ENCODE assay signal across 29 cellular contexts in the genomic region with DNA sequence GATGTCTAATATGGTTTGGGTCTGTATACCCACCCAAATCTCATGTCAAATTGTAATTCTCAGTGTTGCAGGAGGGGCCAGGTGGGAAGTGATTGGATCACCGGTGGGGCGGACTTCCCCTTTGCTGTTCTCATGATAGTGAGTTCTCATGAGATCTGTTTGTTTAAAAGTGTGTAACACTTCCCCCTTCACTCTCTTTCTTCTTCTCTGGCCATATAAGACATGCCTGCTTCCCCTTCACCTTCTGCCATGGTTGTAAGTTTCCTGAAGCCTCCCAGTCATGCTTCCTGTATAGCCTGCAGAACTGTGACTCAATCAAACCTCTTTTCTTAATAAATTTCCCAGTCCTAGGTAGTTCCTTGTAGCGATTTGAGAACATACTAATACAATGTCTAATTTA. TPM values are rescaled to one million over a fixed set of nuclear protein-coding genes. Genes with fewer than 3 reads are reported as not detected.
DNase-seq lines count a peak whose midpoint lies in the region; ATAC-seq, FAIRE-seq and TF ChIP-seq lines count a peak whose summit lies in the region.
"Had no signal": no experiment of that assay in that cellular context is flagged by ENCODE, and none has a peak within 500 bp of the region (broad histone marks: within the 10 kb centered on the region; RNA-seq: fewer than 3 reads in every experiment).

No MANE protein-coding gene starts in this region.

- H3K4me3 ChIP-seq in spleen (no peak overlapping the region), aorta (ENCODE audit: low read length in 2 of 2) (no peak overlapping the region)
- H3K4me3 ChIP-seq: heart left ventricle, right atrium auricular region, upper lobe of left lung had no signal

- FAIRE-seq in GM12891 (lab: Jason Lieb, UNC) = no peak

- 27 to 56% (median 45%) methylated on average over 3 of the region's 3 CpGs for WGBS in spleen, 5 donors
- 86 to 91% methylated on average over 3 of the region's 3 CpGs for WGBS in aorta, 2 donors

- no peak for TF ChIP-seq CTCF in chondrocyte (IDR thresholded peaks at IDR 0.05)
- no peak for TF ChIP-seq CTCF in spleen (IDR thresholded peaks at IDR 0.05 in 8 of 11, conservative IDR thresholded peaks at IDR 0.05 in 3 of 11)

- TF ChIP-seq POLR2A in GM12891 (IDR thresholded peaks at IDR 0.05; ENCODE audit: low read depth, low read length) = no peak
- no peak for TF ChIP-seq POLR2A in spleen (IDR thresholded peaks at IDR 0.05)

- H3K27ac ChIP-seq in spleen (peak overlapping the region in 4 of 8 donors; percentile 33 to 91 (median 62)), aorta (ENCODE audit: low read depth in 1 of 2, low read length in 2 of 2) (no peak overlapping the region)
- H3K27ac ChIP-seq: heart left ventricle, parathyroid adenoma, right atrium auricular region, WERI-Rb-1 had no signal

- H3K27ac Mint-ChIP-seq in chondrocyte (ENCODE audit: unreplicated experiment) = peak overlapping the region; percentile 38
- H3K27ac Mint-ChIP-seq: activated naive CD8-positive, alpha-beta T cell treated with anti-CD3 and anti-CD28 coated beads, Interleukin-2, amount 10 ng/mL, durations not matched to agents 7 days and 5 days; T-helper 2 cell treated with Interferon-gamma antibody and Interleukin-4, amounts not matched to agents 5 μg/mL and 100 μg/mL, for 36 hours had no signal

- no peaks in the 10 kb centered on the region for H3K9me3 Mint-ChIP-seq in chondrocyte (ENCODE audit: low read depth)
- H3K9me3 Mint-ChIP-seq: activated naive CD8-positive, alpha-beta T cell treated with anti-CD3 and anti-CD28 coated beads, Interleukin-2, amount 10 ng/mL, durations not matched to agents 7 days and 5 days; CD4-positive, alpha-beta memory T cell; natural killer cell treated with Interleukin-12 subunit alpha and Interleukin-12 subunit beta and Interleukin-15 and Interleukin-18, amount 100 ng/mL, for 72 hours; T-helper 2 cell treated with Interferon-gamma antibody and Interleukin-4, amounts not matched to agents 5 μg/mL and 100 μg/mL, for 36 hours had no signal

- H3K9me3 ChIP-seq in spleen = no peaks in the 10 kb centered on the region
- no peaks in the 10 kb centered on the region for H3K9me3 ChIP-seq in aorta (ENCODE audit: control insufficient read depth, low read length)
- H3K9me3 ChIP-seq: heart left ventricle, right atrium auricular region, upper lobe of left lung had no signal

- ATAC-seq in HG03342 (IDR thresholded peaks at IDR 0.05; ENCODE audit: unreplicated experiment) = no peak
- ATAC-seq in HG02870 (IDR thresholded peaks at IDR 0.05; ENCODE audit: unreplicated experiment) = no peak
- no peak for ATAC-seq in aorta (ENCODE audit: low FRiP score)
- ATAC-seq: heart left ventricle; natural killer cell treated with Interleukin-12 subunit alpha and Interleukin-12 subunit beta and Interleukin-15 and Interleukin-18, amount 100 ng/mL, for 72 hours; SK-N-SH treated with all-trans-retinoic acid at 6 μM for 48 hours had no signal

- H3K4me1 Mint-ChIP-seq in chondrocyte (ENCODE audit: low read depth) = peaks cover 3% of the 10 kb centered on the region

- H3K36me3 Mint-ChIP-seq in chondrocyte (ENCODE audit: low read depth) = peaks cover 2% of the 10 kb centered on the region
- H3K36me3 Mint-ChIP-seq: activated naive CD8-positive, alpha-beta T cell treated with anti-CD3 and anti-CD28 coated beads, Interleukin-2, amount 10 ng/mL, durations not matched to agents 7 days and 5 days; CD4-positive, alpha-beta memory T cell; natural killer cell treated with Interleukin-12 subunit alpha and Interleukin-12 subunit beta and Interleukin-15 and Interleukin-18, amount 100 ng/mL, for 72 hours had no signal

- H3K4me1 ChIP-seq in spleen = peaks cover 0 to 62% (median 24%) of the 10 kb centered on the region in 6 donors
- peaks cover 0 to 1% of the 10 kb centered on the region in 2 donors for H3K4me1 ChIP-seq in aorta (ENCODE audit: control insufficient read depth in 1 of 2, insufficient read depth in 2 of 2, low read length in 2 of 2)
- H3K4me1 ChIP-seq: parathyroid adenoma, right atrium auricular region had no signal

- intact Hi-C loops in spleen (cut with DNase I; ENCODE audit: low total_unique reads) = loop anchor here (5.0 kb wide), 2 partner anchors 96 to 406 kb away; no protein-coding TSS in a partner anchor
- intact Hi-C loops in aorta (cut with DNase I) = loop anchor here (1.0 to 5.0 kb wide), 3 partner anchors 46 to 96 kb away; a partner anchor contains a TSS

- DNase-seq in GM12891 (ENCODE audit: insufficient read length, low spot score) (no peak), NOMO-1 (lab: John Stamatoyannopoulos, UW; ENCODE audit: unreplicated experiment in 2 of 2) (peak; percentile 24 to 37), chondrocyte (ENCODE audit: low spot score) (no peak), spleen (peak; percentile 69), aorta (no peak)
- DNase-seq: activated CD4-positive, alpha-beta T cell treated with anti-CD3 and anti-CD28 coated beads for 48 hours; activated CD8-positive, alpha-beta memory T cell treated with anti-CD3 and anti-CD28 coated beads for 24 hours; activated effector memory CD4-positive, alpha-beta T cell treated with anti-CD3 and anti-CD28 coated beads, Interleukin-2, amount 50 U/mL, for 16 hours; activated naive CD8-positive, alpha-beta T cell treated with anti-CD3 and anti-CD28 coated beads, Interleukin-2, amount 10 ng/mL, durations not matched to agents 7 days and 5 days; CD4-positive, alpha-beta memory T cell; GOT3; heart left ventricle; NCI-H1436; NCI-H345; stimulated activated CD4-positive, alpha-beta T cell treated with anti-CD3 and anti-CD28 coated beads, Interleukin-4, amount 100 ng/mL, for 1 hour; substantia nigra; WERI-Rb-1 had no signal

- H3K36me3 ChIP-seq in spleen = no peaks in the 10 kb centered on the region
- H3K36me3 ChIP-seq in aorta (ENCODE audit: control insufficient read depth in 1 of 2, insufficient read depth in 2 of 2, low read length in 1 of 2) = no peaks in the 10 kb centered on the region
- H3K36me3 ChIP-seq: heart left ventricle, right atrium auricular region, upper lobe of left lung, WERI-Rb-1 had no signal

- no peaks in the 10 kb centered on the region for H3K27me3 ChIP-seq in spleen (replicated peaks in 1 of 7)
- no peaks in the 10 kb centered on the region for H3K27me3 ChIP-seq in aorta (ENCODE audit: control insufficient read depth in 1 of 2, insufficient read depth in 2 of 2, low read length in 1 of 2)
- H3K27me3 ChIP-seq: heart left ventricle, right atrium auricular region, upper lobe of left lung had no signal

- H3K27me3 Mint-ChIP-seq in chondrocyte (ENCODE audit: low read depth) = no peaks in the 10 kb centered on the region
- H3K27me3 Mint-ChIP-seq: CD4-positive, alpha-beta memory T cell; natural killer cell treated with Interleukin-12 subunit alpha and Interleukin-12 subunit beta and Interleukin-15 and Interleukin-18, amount 100 ng/mL, for 72 hours had no signal

- no peak overlapping the region for H3K4me3 Mint-ChIP-seq in chondrocyte (ENCODE audit: unreplicated experiment)
- H3K4me3 Mint-ChIP-seq: activated naive CD8-positive, alpha-beta T cell treated with anti-CD3 and anti-CD28 coated beads, Interleukin-2, amount 10 ng/mL, durations not matched to agents 7 days and 5 days; CD4-positive, alpha-beta memory T cell; natural killer cell treated with Interleukin-12 subunit alpha and Interleukin-12 subunit beta and Interleukin-15 and Interleukin-18, amount 100 ng/mL, for 72 hours; T-helper 2 cell treated with Interferon-gamma antibody and Interleukin-4, amounts not matched to agents 5 μg/mL and 100 μg/mL, for 36 hours had no signal

TF ChIP-seq in GM12891, 5 proteins besides CTCF, POLR2A, EP300 and RAD21:
- TF ChIP-seq SPI1 (IDR thresholded peaks at IDR 0.05; ENCODE audit: low read depth, low read length) = peak; percentile 14; the same call in 1 of the 2 replicates
- TF ChIP-seq TAF1 (IDR thresholded peaks at IDR 0.05; ENCODE audit: low read depth, low read length) = no peak
- no peak for TF ChIP-seq PAX5 (IDR thresholded peaks at IDR 0.05; ENCODE audit: insufficient read depth, low read length, severe bottlenecking)

RNA-seq across cellular contexts. Expression of a gene that starts 19.7 kb away (rescaled TPM):
- polyA plus RNA-seq in GM12891 (2012; ENCODE audit: low read depth, missing spikeins) = not detected
- total RNA-seq in chondrocyte (19.9 to 59.0 TPM (median 53.5 TPM) in 3 replicates), spleen (under 1 TPM in 5 of 7 donors, not detected in 2; 0.09 to 0.79 (median 0.40) TPM), aorta (10 to 100 TPM; 34.6 to 45.2 TPM)
- polyA plus RNA-seq in spleen (under 1 TPM; 0.11 to 0.32 (median 0.15) TPM), aorta (10 to 100 TPM; 13.7 to 14.9 TPM)
- total RNA-seq: activated naive CD8-positive, alpha-beta T cell treated with anti-CD3 and anti-CD28 coated beads, Interleukin-2, amount 10 ng/mL, durations not matched to agents 7 days and 5 days; CD4-positive, alpha-beta memory T cell; epithelial cell of proximal tubule; kidney epithelial cell; M059J; natural killer cell treated with Interleukin-12 subunit alpha and Interleukin-12 subunit beta and Interleukin-15 and Interleukin-18, amount 100 ng/mL, for 72 hours; OCI-LY7 had no signal

RNA-seq across cellular contexts. Expression of a gene that starts 47.9 kb away (rescaled TPM):
- 22.8 TPM for polyA plus RNA-seq in GM12891 (2012; ENCODE audit: low read depth, missing spikeins)
- total RNA-seq in chondrocyte = 18.5 to 23.9 TPM (median 20.0 TPM) in 3 replicates
- 10 to 100 TPM in 6 of 7 donors, 1 to 10 TPM in 1; 6.0 to 43.2 (median 20.4) TPM for total RNA-seq in spleen
- polyA plus RNA-seq in spleen = 10 to 100 TPM in 1 of 3 donors, 1 to 10 TPM in 2; 2.7 to 10.6 (median 8.0) TPM
- 10 to 100 TPM; 33.4 to 34.7 TPM for total RNA-seq in aorta
- 10 to 100 TPM; 19.4 to 25.7 TPM for polyA plus RNA-seq in aorta

Comparison
In these comparisons a context has a peak if more than half of its experiments do, and no peak if none do; other contexts are left out.
1. DNase-seq: peak in NOMO-1 (2 of 2) and spleen (single experiment); none in GM12891 (single experiment), chondrocyte (single experiment) and aorta (0 of 2).
2. RNA of a gene that starts 19.7 kb away (total RNA-seq): 19.9 to 59.0 TPM in chondrocyte and 34.6 to 45.2 TPM in aorta; 0.09 to 0.79 TPM in spleen; every median in the first group is over 10 times any median in the second.